9 cellular contexts compared by ENCODE assay signal in genomic region chr18:3623769-3624545, GRCh38.
A peak's percentile ranks its signal among the peaks of the same experiment; 100 is the strongest.
DNase-seq lines count a peak whose midpoint lies in the region; ATAC-seq lines count a peak whose summit lies in the region.
"Had no signal": no experiment of that assay in that cellular context is flagged by ENCODE, and none has a peak within 500 bp of the region (broad histone marks: within the 10 kb centered on the region; RNA-seq: fewer than 3 reads in every experiment).

No MANE protein-coding gene starts in this region.

- POLR2A ChIA-PET in activated naive CD8-positive, alpha-beta T cell treated with anti-CD3 and anti-CD28 coated beads, Interleukin-2, amount 10 ng/mL, durations not matched to agents 7 days and 5 days (lab: Charles Lee): interaction anchor here (1.0 to 1.3 kb wide), 2 partner anchors 18 to 326 kb away, joined by 3 to 4 read pairs; no protein-coding TSS in a partner anchor

- no peaks in the 10 kb centered on the region for H3K9me3 Mint-ChIP-seq in activated naive CD8-positive, alpha-beta T cell treated with anti-CD3 and anti-CD28 coated beads, Interleukin-2, amount 10 ng/mL, durations not matched to agents 7 days and 5 days

- H3K9me3 ChIP-seq in BLaER1 (no peaks in the 10 kb centered on the region), KOPT-K1 (ENCODE audit: insufficient read depth, low read length, poor library complexity, severe bottlenecking) (no peaks in the 10 kb centered on the region)
- H3K9me3 ChIP-seq: HAP-1 had no signal

- H3K27me3 ChIP-seq in BLaER1 (no peaks in the 10 kb centered on the region), rectal smooth muscle tissue (ENCODE audit: control insufficient read depth, insufficient read depth, low read length) (no peaks in the 10 kb centered on the region)

- H3K4me3 ChIP-seq in BLaER1: no peak overlapping the region
- H3K4me3 ChIP-seq in rectal smooth muscle tissue (ENCODE audit: low read length): peak overlapping the region; percentile 37
- H3K4me3 ChIP-seq: HAP-1 had no signal

- no peaks in the 10 kb centered on the region for H3K36me3 Mint-ChIP-seq in activated naive CD8-positive, alpha-beta T cell treated with anti-CD3 and anti-CD28 coated beads, Interleukin-2, amount 10 ng/mL, durations not matched to agents 7 days and 5 days

- H3K27ac ChIP-seq in BLaER1 (no peak overlapping the region), KOPT-K1 (ENCODE audit: low read depth, low read length, poor library complexity, severe bottlenecking) (peak overlapping the region; percentile 21), rectal smooth muscle tissue (ENCODE audit: low read depth, low read length) (peak overlapping the region; percentile 86)

- no peaks in the 10 kb centered on the region for H3K36me3 ChIP-seq in BLaER1
- no peaks in the 10 kb centered on the region for H3K36me3 ChIP-seq in KOPT-K1 (ENCODE audit: insufficient read depth, low read length)
- H3K36me3 ChIP-seq in rectal smooth muscle tissue (ENCODE audit: control insufficient read depth, insufficient read depth, low read length): no peaks in the 10 kb centered on the region
- H3K36me3 ChIP-seq: HAP-1 had no signal

- ATAC-seq in activated naive CD8-positive, alpha-beta T cell treated with anti-CD3 and anti-CD28 coated beads, Interleukin-2, amount 10 ng/mL, durations not matched to agents 7 days and 5 days (ENCODE audit: low read depth): no peak
- ATAC-seq in GM21786 (IDR thresholded peaks at IDR 0.05; ENCODE audit: unreplicated experiment): no peak
- no peak for ATAC-seq in HG03432 (IDR thresholded peaks at IDR 0.05; ENCODE audit: unreplicated experiment)

- peak overlapping the region; percentile 82 for H3K27ac Mint-ChIP-seq in activated naive CD8-positive, alpha-beta T cell treated with anti-CD3 and anti-CD28 coated beads, Interleukin-2, amount 10 ng/mL, durations not matched to agents 7 days and 5 days

- H3K4me3 Mint-ChIP-seq in activated naive CD8-positive, alpha-beta T cell treated with anti-CD3 and anti-CD28 coated beads, Interleukin-2, amount 10 ng/mL, durations not matched to agents 7 days and 5 days: peak overlapping the region; percentile 42

- intact Hi-C loops in cardiac septum (cut with DNase I): loop anchor here (1.0 kb wide), 2 partner anchors 28 to 30 kb away; no protein-coding TSS in a partner anchor

- H3K4me1 Mint-ChIP-seq in activated naive CD8-positive, alpha-beta T cell treated with anti-CD3 and anti-CD28 coated beads, Interleukin-2, amount 10 ng/mL, durations not matched to agents 7 days and 5 days: peaks cover 24% of the 10 kb centered on the region

- H3K4me2 ChIP-seq in BLaER1: peak overlapping the region; percentile 34; the same call in 1 of the 2 replicates

- H4K20me1 ChIP-seq in BLaER1: no peaks in the 10 kb centered on the region

- H3K4me1 ChIP-seq in BLaER1: peaks cover 13% of the 10 kb centered on the region
- peaks cover 12% of the 10 kb centered on the region for H3K4me1 ChIP-seq in rectal smooth muscle tissue (ENCODE audit: control insufficient read depth, insufficient read depth, low read length)

- DNase-seq in activated naive CD8-positive, alpha-beta T cell treated with anti-CD3 and anti-CD28 coated beads, Interleukin-2, amount 10 ng/mL, durations not matched to agents 7 days and 5 days: no peak
- peak; percentile 88 for DNase-seq in cardiac septum (ENCODE audit: low spot score)
- no peak for DNase-seq in NCI-H1417 treated with DMSO at 0.1 percent for 48 hours (lab: John Stamatoyannopoulos, UW)

- H3K9ac ChIP-seq in BLaER1 (no peak overlapping the region), rectal smooth muscle tissue (ENCODE audit: low read length) (peak overlapping the region; percentile 24)

- no peaks in the 10 kb centered on the region for H3K27me3 Mint-ChIP-seq in activated naive CD8-positive, alpha-beta T cell treated with anti-CD3 and anti-CD28 coated beads, Interleukin-2, amount 10 ng/mL, durations not matched to agents 7 days and 5 days
